ENCODE assay signal across 2 cellular contexts in genomic region chr7:66108410-66108809, GRCh38.
TF ChIP-seq lines count a peak whose summit lies in the region.

No MANE protein-coding gene starts in this region.

TF ChIP-seq in HCT116, 20 proteins besides CTCF, POLR2A, EP300 and RAD21:
- 0 out of 2 replicates have a peak, but pooled peaks have one; percentile 21 for TF ChIP-seq CEBPB (IDR thresholded peaks at IDR 0.05; ENCODE audit: low read depth)
TF ChIP-seq in HCT116: peak in this region for 1; not testable (repeated sequence) for 19.

TF ChIP-seq in K562, 482 proteins besides CTCF, POLR2A, EP300 and RAD21:
- TF ChIP-seq CEBPB (tag; IDR thresholded peaks at IDR 0.05) (peak; percentile 62), PRDM10 (IDR thresholded peaks at IDR 0.05; ENCODE audit: partially characterized antibody) (peak; percentile 11)
